1 cellular context compared by ENCODE assay signal in genomic region chr15:45548753-45549520, GRCh38.
TF ChIP-seq lines count a peak whose summit lies in the region.

No MANE protein-coding gene starts in this region.

TF ChIP-seq in HepG2, 621 proteins besides CTCF, POLR2A, EP300 and RAD21 (continued from another document and continues in another):
- no peak for TF ChIP-seq ZBTB38 (CRISPR knock-in tag; IDR thresholded peaks at IDR 0.05)
- no peak for TF ChIP-seq ZNF614 (CRISPR knock-in tag; IDR thresholded peaks at IDR 0.05; ENCODE audit: borderline replicate concordance)
- no peak for TF ChIP-seq SMC3 (IDR thresholded peaks at IDR 0.05; ENCODE audit: low read length)
- TF ChIP-seq, protein P1, sequence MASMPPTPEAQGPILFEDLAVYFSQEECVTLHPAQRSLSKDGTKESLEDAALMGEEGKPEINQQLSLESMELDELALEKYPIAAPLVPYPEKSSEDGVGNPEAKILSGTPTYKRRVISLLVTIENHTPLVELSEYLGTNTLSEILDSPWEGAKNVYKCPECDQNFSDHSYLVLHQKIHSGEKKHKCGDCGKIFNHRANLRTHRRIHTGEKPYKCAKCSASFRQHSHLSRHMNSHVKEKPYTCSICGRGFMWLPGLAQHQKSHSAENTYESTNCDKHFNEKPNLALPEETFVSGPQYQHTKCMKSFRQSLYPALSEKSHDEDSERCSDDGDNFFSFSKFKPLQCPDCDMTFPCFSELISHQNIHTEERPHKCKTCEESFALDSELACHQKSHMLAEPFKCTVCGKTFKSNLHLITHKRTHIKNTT (CRISPR knock-in tag; IDR thresholded peaks at IDR 0.05) = no peak
- TF ChIP-seq TBX2 (CRISPR knock-in tag; IDR thresholded peaks at IDR 0.05; ENCODE audit: borderline replicate concordance) = no peak
- TF ChIP-seq HCFC1 (IDR thresholded peaks at IDR 0.05; ENCODE audit: low read depth, low read length) = no peak
- no peak for TF ChIP-seq FUBP1 (CRISPR knock-in tag; IDR thresholded peaks at IDR 0.05; ENCODE audit: borderline replicate concordance)
- no peak for TF ChIP-seq ZNF530 (CRISPR knock-in tag; IDR thresholded peaks at IDR 0.05; ENCODE audit: low read depth)
- TF ChIP-seq ZMYM2 (CRISPR knock-in tag; IDR thresholded peaks at IDR 0.05) = no peak
- TF ChIP-seq DMAP1 (CRISPR knock-in tag; IDR thresholded peaks at IDR 0.05) = peak; percentile 26; the same call in 1 of the 2 replicates
- TF ChIP-seq ZKSCAN1 (IDR thresholded peaks at IDR 0.05; ENCODE audit: low read length) = no peak
- no peak for TF ChIP-seq ZNF34 (CRISPR knock-in tag; IDR thresholded peaks at IDR 0.05; ENCODE audit: borderline replicate concordance)
- TF ChIP-seq ARID5B (CRISPR knock-in tag; IDR thresholded peaks at IDR 0.05) = no peak
- TF ChIP-seq, protein P2, sequence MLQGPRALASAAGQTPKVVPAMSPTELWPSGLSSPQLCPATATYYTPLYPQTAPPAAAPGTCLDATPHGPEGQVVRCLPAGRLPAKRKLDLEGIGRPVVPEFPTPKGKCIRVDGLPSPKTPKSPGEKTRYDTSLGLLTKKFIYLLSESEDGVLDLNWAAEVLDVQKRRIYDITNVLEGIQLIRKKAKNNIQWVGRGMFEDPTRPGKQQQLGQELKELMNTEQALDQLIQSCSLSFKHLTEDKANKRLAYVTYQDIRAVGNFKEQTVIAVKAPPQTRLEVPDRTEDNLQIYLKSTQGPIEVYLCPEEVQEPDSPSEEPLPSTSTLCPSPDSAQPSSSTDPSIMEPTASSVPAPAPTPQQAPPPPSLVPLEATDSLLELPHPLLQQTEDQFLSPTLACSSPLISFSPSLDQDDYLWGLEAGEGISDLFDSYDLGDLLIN (CRISPR knock-in tag; IDR thresholded peaks at IDR 0.05; ENCODE audit: borderline replicate concordance) = no peak
- TF ChIP-seq WIZ (CRISPR knock-in tag; IDR thresholded peaks at IDR 0.05) = peak; percentile 68; the same call in 1 of the 2 replicates
- TF ChIP-seq RNF2 (conservative IDR thresholded peaks at IDR 0.05; ENCODE audit: low read depth) = no peak
- no peak for TF ChIP-seq ZNF83 (CRISPR knock-in tag; IDR thresholded peaks at IDR 0.05; ENCODE audit: borderline replicate concordance)
- 0 out of 2 replicates have a peak, but pooled peaks have one; percentile 47 for TF ChIP-seq YEATS4 (CRISPR knock-in tag; IDR thresholded peaks at IDR 0.05; ENCODE audit: borderline replicate concordance)
- no peak for TF ChIP-seq PITX1 (CRISPR knock-in tag; IDR thresholded peaks at IDR 0.05)
- TF ChIP-seq ZNF232 (CRISPR knock-in tag; IDR thresholded peaks at IDR 0.05; ENCODE audit: borderline replicate concordance) = no peak
- no peak for TF ChIP-seq ZNF468 (CRISPR knock-in tag; IDR thresholded peaks at IDR 0.05)
- TF ChIP-seq POGZ (CRISPR knock-in tag; IDR thresholded peaks at IDR 0.05) = peak; percentile 40; the same call in 1 of the 2 replicates
- no peak for TF ChIP-seq FOXK2 (IDR thresholded peaks at IDR 0.05)
- TF ChIP-seq ZNF644 (CRISPR knock-in tag; IDR thresholded peaks at IDR 0.05; ENCODE audit: low read depth) = peak; percentile 98
- TF ChIP-seq PAWR (CRISPR knock-in tag; IDR thresholded peaks at IDR 0.05; ENCODE audit: borderline replicate concordance) = no peak
- peak; percentile 60; the same call in 1 of the 2 replicates for TF ChIP-seq MYC (CRISPR knock-in tag; IDR thresholded peaks at IDR 0.05; ENCODE audit: borderline replicate concordance)
- no peak for TF ChIP-seq ZNF577 (CRISPR knock-in tag; IDR thresholded peaks at IDR 0.05; ENCODE audit: borderline replicate concordance, low read depth)
- TF ChIP-seq GPN1 (CRISPR knock-in tag; IDR thresholded peaks at IDR 0.05; ENCODE audit: borderline replicate concordance) = no peak
- TF ChIP-seq RARG (CRISPR knock-in tag; IDR thresholded peaks at IDR 0.05; ENCODE audit: low read depth) = no peak
- no peak for TF ChIP-seq CREB3 (CRISPR knock-in tag; IDR thresholded peaks at IDR 0.05)
- 0 out of 2 replicates have a peak, but pooled peaks have one; percentile 18 for TF ChIP-seq ERF (CRISPR knock-in tag; IDR thresholded peaks at IDR 0.05)
- no peak for TF ChIP-seq GABPB1 (CRISPR knock-in tag; IDR thresholded peaks at IDR 0.05)
- TF ChIP-seq, protein P3, sequence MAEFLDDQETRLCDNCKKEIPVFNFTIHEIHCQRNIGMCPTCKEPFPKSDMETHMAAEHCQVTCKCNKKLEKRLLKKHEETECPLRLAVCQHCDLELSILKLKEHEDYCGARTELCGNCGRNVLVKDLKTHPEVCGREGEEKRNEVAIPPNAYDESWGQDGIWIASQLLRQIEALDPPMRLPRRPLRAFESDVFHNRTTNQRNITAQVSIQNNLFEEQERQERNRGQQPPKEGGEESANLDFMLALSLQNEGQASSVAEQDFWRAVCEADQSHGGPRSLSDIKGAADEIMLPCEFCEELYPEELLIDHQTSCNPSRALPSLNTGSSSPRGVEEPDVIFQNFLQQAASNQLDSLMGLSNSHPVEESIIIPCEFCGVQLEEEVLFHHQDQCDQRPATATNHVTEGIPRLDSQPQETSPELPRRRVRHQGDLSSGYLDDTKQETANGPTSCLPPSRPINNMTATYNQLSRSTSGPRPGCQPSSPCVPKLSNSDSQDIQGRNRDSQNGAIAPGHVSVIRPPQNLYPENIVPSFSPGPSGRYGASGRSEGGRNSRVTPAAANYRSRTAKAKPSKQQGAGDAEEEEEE (CRISPR knock-in tag; IDR thresholded peaks at IDR 0.05; ENCODE audit: borderline replicate concordance) = no peak
- no peak for TF ChIP-seq ZMAT3 (CRISPR knock-in tag; conservative IDR thresholded peaks at IDR 0.05)
- 0 out of 2 replicates have a peak, but pooled peaks have one; percentile 29 for TF ChIP-seq HOXA3 (CRISPR knock-in tag; IDR thresholded peaks at IDR 0.05)
- TF ChIP-seq, protein P4, sequence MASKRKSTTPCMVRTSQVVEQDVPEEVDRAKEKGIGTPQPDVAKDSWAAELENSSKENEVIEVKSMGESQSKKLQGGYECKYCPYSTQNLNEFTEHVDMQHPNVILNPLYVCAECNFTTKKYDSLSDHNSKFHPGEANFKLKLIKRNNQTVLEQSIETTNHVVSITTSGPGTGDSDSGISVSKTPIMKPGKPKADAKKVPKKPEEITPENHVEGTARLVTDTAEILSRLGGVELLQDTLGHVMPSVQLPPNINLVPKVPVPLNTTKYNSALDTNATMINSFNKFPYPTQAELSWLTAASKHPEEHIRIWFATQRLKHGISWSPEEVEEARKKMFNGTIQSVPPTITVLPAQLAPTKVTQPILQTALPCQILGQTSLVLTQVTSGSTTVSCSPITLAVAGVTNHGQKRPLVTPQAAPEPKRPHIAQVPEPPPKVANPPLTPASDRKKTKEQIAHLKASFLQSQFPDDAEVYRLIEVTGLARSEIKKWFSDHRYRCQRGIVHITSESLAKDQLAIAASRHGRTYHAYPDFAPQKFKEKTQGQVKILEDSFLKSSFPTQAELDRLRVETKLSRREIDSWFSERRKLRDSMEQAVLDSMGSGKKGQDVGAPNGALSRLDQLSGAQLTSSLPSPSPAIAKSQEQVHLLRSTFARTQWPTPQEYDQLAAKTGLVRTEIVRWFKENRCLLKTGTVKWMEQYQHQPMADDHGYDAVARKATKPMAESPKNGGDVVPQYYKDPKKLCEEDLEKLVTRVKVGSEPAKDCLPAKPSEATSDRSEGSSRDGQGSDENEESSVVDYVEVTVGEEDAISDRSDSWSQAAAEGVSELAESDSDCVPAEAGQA (IDR thresholded peaks at IDR 0.05; ENCODE audit: low read depth) = no peak
- TF ChIP-seq, protein P4 (CRISPR knock-in tag; IDR thresholded peaks at IDR 0.05; ENCODE audit: borderline replicate concordance) = no peak
- TF ChIP-seq FIP1L1 (IDR thresholded peaks at IDR 0.05; ENCODE audit: borderline replicate concordance, insufficient read depth, low read depth, low read length) = no peak
- TF ChIP-seq NR3C1 (CRISPR knock-in tag; IDR thresholded peaks at IDR 0.05) = no peak
- TF ChIP-seq SIN3B (IDR thresholded peaks at IDR 0.05; ENCODE audit: low read length) = no peak
- TF ChIP-seq ZUFSP (CRISPR knock-in tag; IDR thresholded peaks at IDR 0.05; ENCODE audit: borderline replicate concordance) = no peak
- no peak for TF ChIP-seq MEIS1 (CRISPR knock-in tag; IDR thresholded peaks at IDR 0.05; ENCODE audit: borderline replicate concordance)
- no peak for TF ChIP-seq LCORL (IDR thresholded peaks at IDR 0.05)
- TF ChIP-seq LCORL (CRISPR knock-in tag; IDR thresholded peaks at IDR 0.05) = no peak
- TF ChIP-seq SETDB1 (CRISPR knock-in tag; IDR thresholded peaks at IDR 0.05; ENCODE audit: borderline replicate concordance) = no peak
- no peak for TF ChIP-seq REL (CRISPR knock-in tag; conservative IDR thresholded peaks at IDR 0.05)
